ENCODE assay signal across 8 cellular contexts in genomic region chr1:19643602-19644419, GRCh38. TPM values are rescaled to one million over a fixed set of nuclear protein-coding genes. Genes with fewer than 3 reads are reported as not detected.
DNase-seq lines count a peak whose midpoint lies in the region; ATAC-seq and TF ChIP-seq lines count a peak whose summit lies in the region.

TSS of gene NBL1 (plus strand) at chr1:19644311. CDS start at chr1:19655031, 10,720 bp downstream.

- peak; percentile 62 for DNase-seq in M059J (ENCODE audit: low read depth)
- peak; percentile 82 for DNase-seq in activated CD8-positive, alpha-beta T cell treated with anti-CD3 and anti-CD28 coated beads, Interleukin-2, amount 10 ng/mL, durations not matched to agents 7 days and 5 days
- peak; percentile 59 for DNase-seq in effector CD8-positive, alpha-beta T cell (lab: John Stamatoyannopoulos, UW)
- no peak for DNase-seq in lung (ENCODE audit: low spot score)
- peak in 2 of 3 experiments; percentile 50 to 63 for DNase-seq in stimulated activated CD4-positive, alpha-beta T cell treated with anti-CD3 and anti-CD28 coated beads, TNF-alpha, amount 100 ng/mL, for 4 hours (ENCODE audit: low read depth in 3 of 3)
- DNase-seq in COR-L47 (lab: John Stamatoyannopoulos, UW) = no peak

- no peaks in the 10 kb centered on the region for H3K36me3 ChIP-seq in lung (ENCODE audit: control insufficient read depth in 2 of 2, insufficient read depth in 2 of 2, low read length in 2 of 2)

- peaks cover 2% of the 10 kb centered on the region for H3K36me3 Mint-ChIP-seq in activated CD8-positive, alpha-beta T cell treated with anti-CD3 and anti-CD28 coated beads, Interleukin-2, amount 10 ng/mL, durations not matched to agents 7 days and 5 days (ENCODE audit: low read depth)

- peak within 1 kb of the TSS; percentile 93 for H3K4me3 Mint-ChIP-seq in activated CD8-positive, alpha-beta T cell treated with anti-CD3 and anti-CD28 coated beads, Interleukin-2, amount 10 ng/mL, durations not matched to agents 7 days and 5 days

- H3K4me3 ChIP-seq in GM08714 (ENCODE audit: low read length) (peak within 1 kb of the TSS; percentile 74; the same call in 1 of the 2 replicates), lung (peak within 1 kb of the TSS; percentile 62)

- ATAC-seq in activated CD8-positive, alpha-beta T cell treated with anti-CD3 and anti-CD28 coated beads, Interleukin-2, amount 10 ng/mL, durations not matched to agents 7 days and 5 days = peak; percentile 87
- ATAC-seq in lung (ENCODE audit: insufficient read depth, low FRiP score) = peak; percentile 45
- no peak for ATAC-seq in HG03469 (IDR thresholded peaks at IDR 0.05; ENCODE audit: unreplicated experiment)

- H3K27ac Mint-ChIP-seq in activated CD8-positive, alpha-beta T cell treated with anti-CD3 and anti-CD28 coated beads, Interleukin-2, amount 10 ng/mL, durations not matched to agents 7 days and 5 days = peak within 1 kb of the TSS; percentile 93

- H3K4me1 ChIP-seq in lung (ENCODE audit: control insufficient read depth in 2 of 2, insufficient read depth in 2 of 2, low read length in 2 of 2) = peaks cover 0 to 5% of the 10 kb centered on the region in 2 donors

- WGBS in lung, 2 donors = 1 to 5% methylated on average over 28 to 94 of the region's 94 CpGs

- H3K9me3 ChIP-seq in lung (ENCODE audit: control insufficient read depth in 2 of 2, insufficient read depth in 1 of 2, low read length in 1 of 2) = no peaks in the 10 kb centered on the region

- H3K4me1 Mint-ChIP-seq in activated CD8-positive, alpha-beta T cell treated with anti-CD3 and anti-CD28 coated beads, Interleukin-2, amount 10 ng/mL, durations not matched to agents 7 days and 5 days (ENCODE audit: low read depth) = peaks cover 44% of the 10 kb centered on the region

- no peak for TF ChIP-seq CTCF in lung (IDR thresholded peaks at IDR 0.05; ENCODE audit: control extremely low read depth, extremely low read depth)

- POLR2A ChIA-PET in activated CD8-positive, alpha-beta T cell treated with anti-CD3 and anti-CD28 coated beads, Interleukin-2, amount 10 ng/mL, durations not matched to agents 7 days and 5 days (lab: Charles Lee) = interaction anchor here (0.6 to 2.6 kb wide), 7 partner anchors 10 to 300 kb away, joined by 3 to 21 read pairs (median 3); a partner anchor contains a TSS

- CTCF ChIA-PET in activated CD8-positive, alpha-beta T cell treated with anti-CD3 and anti-CD28 coated beads, Interleukin-2, amount 10 ng/mL, durations not matched to agents 7 days and 5 days (lab: Charles Lee) = interaction anchor here (0.8 to 5.0 kb wide), 8 partner anchors 10 to 303 kb away, joined by 3 to 21 read pairs (median 4); no protein-coding TSS in a partner anchor

- H3K27me3 ChIP-seq in lung (ENCODE audit: control insufficient read depth, insufficient read depth) = no peaks in the 10 kb centered on the region

- H3K27me3 Mint-ChIP-seq in activated CD8-positive, alpha-beta T cell treated with anti-CD3 and anti-CD28 coated beads, Interleukin-2, amount 10 ng/mL, durations not matched to agents 7 days and 5 days (ENCODE audit: low read depth) = peaks cover 14% of the 10 kb centered on the region

- no peaks in the 10 kb centered on the region for H3K9me3 Mint-ChIP-seq in activated CD8-positive, alpha-beta T cell treated with anti-CD3 and anti-CD28 coated beads, Interleukin-2, amount 10 ng/mL, durations not matched to agents 7 days and 5 days (ENCODE audit: insufficient read depth)

- peak within 1 kb of the TSS; percentile 61 to 91 for H3K27ac ChIP-seq in lung (ENCODE audit: low read depth in 1 of 2, low read length in 1 of 2)

RNA-seq across cellular contexts. Expression of gene NBL1, which starts in this region (rescaled TPM):
- total RNA-seq in M059J (2014; rRNA removed; shearing (Covaris generic)) = 30.7 and 36.9 TPM in 2 replicates
- 10 to 100 TPM; 40.1 TPM for total RNA-seq in activated CD8-positive, alpha-beta T cell treated with anti-CD3 and anti-CD28 coated beads, Interleukin-2, amount 10 ng/mL, durations not matched to agents 7 days and 5 days
- 100 to 1,000 TPM; 107 to 133 TPM for total RNA-seq in lung
- polyA plus RNA-seq in lung = 100 to 1,000 TPM in 1 of 2 donors, 10 to 100 TPM in 1; 48.0 to 102 TPM

Comparison
In these comparisons a context has a peak if more than half of its experiments do, and no peak if none do; other contexts are left out.
1. DNase-seq: peak in M059J (single experiment), activated CD8-positive, alpha-beta T cell treated with anti-CD3 and anti-CD28 coated beads, Interleukin-2, amount 10 ng/mL, durations not matched to agents 7 days and 5 days (single experiment), effector CD8-positive, alpha-beta T cell (single experiment) and stimulated activated CD4-positive, alpha-beta T cell treated with anti-CD3 and anti-CD28 coated beads, TNF-alpha, amount 100 ng/mL, for 4 hours (2 of 3); none in lung (single experiment) and COR-L47 (single experiment).